ENCODE assay signal across 1 cellular context in genomic region chr5:142499591-142500384, GRCh38.
A peak's percentile ranks its signal among the peaks of the same experiment; 100 is the strongest.
TF ChIP-seq lines count a peak whose summit lies in the region.

No MANE protein-coding gene starts in this region.

TF ChIP-seq in HepG2, 621 proteins besides CTCF, POLR2A, EP300 and RAD21 (continued from another document and continues in another):
- TF ChIP-seq ATF6 (CRISPR knock-in tag; conservative IDR thresholded peaks at IDR 0.05) (no peak), ZNF782 (CRISPR knock-in tag; IDR thresholded peaks at IDR 0.05; ENCODE audit: borderline replicate concordance) (no peak), HNF4G (IDR thresholded peaks at IDR 0.05; ENCODE audit: borderline replicate concordance, low read depth, low read length) (peak; percentile 70; the same call in 1 of the 2 replicates), HNF4G (CRISPR knock-in tag; IDR thresholded peaks at IDR 0.05; ENCODE audit: borderline replicate concordance, low read depth) (no peak), ZNF275 (CRISPR knock-in tag; IDR thresholded peaks at IDR 0.05; ENCODE audit: borderline replicate concordance) (no peak), CREBL2 (CRISPR knock-in tag; IDR thresholded peaks at IDR 0.05; ENCODE audit: borderline replicate concordance) (no peak), FOXJ3 (CRISPR knock-in tag; IDR thresholded peaks at IDR 0.05; ENCODE audit: borderline replicate concordance) (peak; percentile 34; the same call in 1 of the 2 replicates), MYNN (CRISPR knock-in tag; IDR thresholded peaks at IDR 0.05; ENCODE audit: low read depth) (no peak), THAP11 (CRISPR knock-in tag; IDR thresholded peaks at IDR 0.05) (peak; percentile 30; the same call in 1 of the 2 replicates), ZNF713 (CRISPR knock-in tag; IDR thresholded peaks at IDR 0.05) (no peak), ASH2L (IDR thresholded peaks at IDR 0.05; ENCODE audit: insufficient read length, low read depth, low read length) (no peak), ZNF232 (CRISPR knock-in tag; IDR thresholded peaks at IDR 0.05; ENCODE audit: borderline replicate concordance) (no peak), FOXM1 (CRISPR knock-in tag; IDR thresholded peaks at IDR 0.05) (no peak), KLF6 (CRISPR knock-in tag; IDR thresholded peaks at IDR 0.05) (no peak), CEBPB (IDR thresholded peaks at IDR 0.05; ENCODE audit: borderline replicate concordance, low read depth, low read length) (no peak), HHEX (CRISPR knock-in tag; IDR thresholded peaks at IDR 0.05) (no peak), ZSCAN25 (CRISPR knock-in tag; IDR thresholded peaks at IDR 0.05) (no peak), KDM1A (CRISPR knock-in tag; IDR thresholded peaks at IDR 0.05) (no peak), YY1 (IDR thresholded peaks at IDR 0.05; ENCODE audit: insufficient read depth, insufficient replicate concordance, low read depth, low read length) (no peak), HOXA5 (CRISPR knock-in tag; IDR thresholded peaks at IDR 0.05) (no peak), ZKSCAN5 (CRISPR knock-in tag; IDR thresholded peaks at IDR 0.05) (no peak), KLF12 (CRISPR knock-in tag; IDR thresholded peaks at IDR 0.05; ENCODE audit: borderline replicate concordance) (no peak), DR1 (CRISPR knock-in tag; IDR thresholded peaks at IDR 0.05) (no peak), U2AF2 (IDR thresholded peaks at IDR 0.05; ENCODE audit: low read depth, low read length) (no peak), KLF11 (CRISPR knock-in tag; IDR thresholded peaks at IDR 0.05) (no peak), TEAD2 (CRISPR knock-in tag; IDR thresholded peaks at IDR 0.05) (no peak), NFKB2 (CRISPR knock-in tag; IDR thresholded peaks at IDR 0.05; ENCODE audit: borderline replicate concordance) (no peak), ESRRA (CRISPR knock-in tag; IDR thresholded peaks at IDR 0.05; ENCODE audit: low read depth) (0 out of 2 replicates have a peak, but pooled peaks have one; percentile 18), ZFP62 (CRISPR knock-in tag; IDR thresholded peaks at IDR 0.05) (no peak), TOE1 (CRISPR knock-in tag; IDR thresholded peaks at IDR 0.05) (no peak; the same call in 1 of the 2 replicates), SMC3 (IDR thresholded peaks at IDR 0.05; ENCODE audit: low read length) (no peak), ZNF615 (CRISPR knock-in tag; IDR thresholded peaks at IDR 0.05; ENCODE audit: borderline replicate concordance) (no peak), TBX2 (CRISPR knock-in tag; IDR thresholded peaks at IDR 0.05; ENCODE audit: borderline replicate concordance) (peak; percentile 29; the same call in 1 of the 2 replicates), ZNF296 (CRISPR knock-in tag; conservative IDR thresholded peaks at IDR 0.05) (no peak), MED1 (CRISPR knock-in tag; IDR thresholded peaks at IDR 0.05) (peak; percentile 29), ZNF496 (CRISPR knock-in tag; IDR thresholded peaks at IDR 0.05; ENCODE audit: insufficient replicate concordance) (no peak)
- TF ChIP-seq, protein P1, sequence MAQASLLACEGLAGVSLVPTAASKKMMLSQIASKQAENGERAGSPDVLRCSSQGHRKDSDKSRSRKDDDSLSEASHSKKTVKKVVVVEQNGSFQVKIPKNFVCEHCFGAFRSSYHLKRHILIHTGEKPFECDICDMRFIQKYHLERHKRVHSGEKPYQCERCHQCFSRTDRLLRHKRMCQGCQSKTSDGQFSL (CRISPR knock-in tag; IDR thresholded peaks at IDR 0.05), result no peak
- TF ChIP-seq, protein P2, sequence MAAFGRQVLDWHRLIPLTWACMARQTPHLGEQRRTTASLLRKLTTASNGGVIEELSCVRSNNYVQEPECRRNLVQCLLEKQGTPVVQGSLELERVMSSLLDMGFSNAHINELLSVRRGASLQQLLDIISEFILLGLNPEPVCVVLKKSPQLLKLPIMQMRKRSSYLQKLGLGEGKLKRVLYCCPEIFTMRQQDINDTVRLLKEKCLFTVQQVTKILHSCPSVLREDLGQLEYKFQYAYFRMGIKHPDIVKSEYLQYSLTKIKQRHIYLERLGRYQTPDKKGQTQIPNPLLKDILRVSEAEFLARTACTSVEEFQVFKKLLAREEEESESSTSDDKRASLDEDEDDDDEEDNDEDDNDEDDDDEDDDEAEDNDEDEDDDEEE (CRISPR knock-in tag; IDR thresholded peaks at IDR 0.05), result no peak
- TF ChIP-seq, protein P3, sequence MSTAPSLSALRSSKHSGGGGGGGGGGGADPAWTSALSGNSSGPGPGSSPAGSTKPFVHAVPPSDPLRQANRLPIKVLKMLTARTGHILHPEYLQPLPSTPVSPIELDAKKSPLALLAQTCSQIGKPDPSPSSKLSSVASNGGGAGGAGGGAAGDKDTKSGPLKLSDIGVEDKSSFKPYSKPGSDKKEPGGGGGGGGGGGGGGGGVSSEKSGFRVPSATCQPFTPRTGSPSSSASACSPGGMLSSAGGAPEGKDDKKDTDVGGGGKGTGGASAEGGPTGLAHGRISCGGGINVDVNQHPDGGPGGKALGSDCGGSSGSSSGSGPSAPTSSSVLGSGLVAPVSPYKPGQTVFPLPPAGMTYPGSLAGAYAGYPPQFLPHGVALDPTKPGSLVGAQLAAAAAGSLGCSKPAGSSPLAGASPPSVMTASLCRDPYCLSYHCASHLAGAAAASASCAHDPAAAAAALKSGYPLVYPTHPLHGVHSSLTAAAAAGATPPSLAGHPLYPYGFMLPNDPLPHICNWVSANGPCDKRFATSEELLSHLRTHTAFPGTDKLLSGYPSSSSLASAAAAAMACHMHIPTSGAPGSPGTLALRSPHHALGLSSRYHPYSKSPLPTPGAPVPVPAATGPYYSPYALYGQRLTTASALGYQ (CRISPR knock-in tag; IDR thresholded peaks at IDR 0.05), result no peak
- TF ChIP-seq, protein P4, sequence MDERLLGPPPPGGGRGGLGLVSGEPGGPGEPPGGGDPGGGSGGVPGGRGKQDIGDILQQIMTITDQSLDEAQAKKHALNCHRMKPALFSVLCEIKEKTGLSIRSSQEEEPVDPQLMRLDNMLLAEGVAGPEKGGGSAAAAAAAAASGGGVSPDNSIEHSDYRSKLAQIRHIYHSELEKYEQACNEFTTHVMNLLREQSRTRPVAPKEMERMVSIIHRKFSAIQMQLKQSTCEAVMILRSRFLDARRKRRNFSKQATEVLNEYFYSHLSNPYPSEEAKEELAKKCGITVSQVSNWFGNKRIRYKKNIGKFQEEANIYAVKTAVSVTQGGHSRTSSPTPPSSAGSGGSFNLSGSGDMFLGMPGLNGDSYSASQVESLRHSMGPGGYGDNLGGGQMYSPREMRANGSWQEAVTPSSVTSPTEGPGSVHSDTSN (CRISPR knock-in tag; IDR thresholded peaks at IDR 0.05), result no peak
- TF ChIP-seq, protein P5, sequence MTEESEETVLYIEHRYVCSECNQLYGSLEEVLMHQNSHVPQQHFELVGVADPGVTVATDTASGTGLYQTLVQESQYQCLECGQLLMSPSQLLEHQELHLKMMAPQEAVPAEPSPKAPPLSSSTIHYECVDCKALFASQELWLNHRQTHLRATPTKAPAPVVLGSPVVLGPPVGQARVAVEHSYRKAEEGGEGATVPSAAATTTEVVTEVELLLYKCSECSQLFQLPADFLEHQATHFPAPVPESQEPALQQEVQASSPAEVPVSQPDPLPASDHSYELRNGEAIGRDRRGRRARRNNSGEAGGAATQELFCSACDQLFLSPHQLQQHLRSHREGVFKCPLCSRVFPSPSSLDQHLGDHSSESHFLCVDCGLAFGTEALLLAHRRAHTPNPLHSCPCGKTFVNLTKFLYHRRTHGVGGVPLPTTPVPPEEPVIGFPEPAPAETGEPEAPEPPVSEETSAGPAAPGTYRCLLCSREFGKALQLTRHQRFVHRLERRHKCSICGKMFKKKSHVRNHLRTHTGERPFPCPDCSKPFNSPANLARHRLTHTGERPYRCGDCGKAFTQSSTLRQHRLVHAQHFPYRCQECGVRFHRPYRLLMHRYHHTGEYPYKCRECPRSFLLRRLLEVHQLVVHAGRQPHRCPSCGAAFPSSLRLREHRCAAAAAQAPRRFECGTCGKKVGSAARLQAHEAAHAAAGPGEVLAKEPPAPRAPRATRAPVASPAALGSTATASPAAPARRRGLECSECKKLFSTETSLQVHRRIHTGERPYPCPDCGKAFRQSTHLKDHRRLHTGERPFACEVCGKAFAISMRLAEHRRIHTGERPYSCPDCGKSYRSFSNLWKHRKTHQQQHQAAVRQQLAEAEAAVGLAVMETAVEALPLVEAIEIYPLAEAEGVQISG (CRISPR knock-in tag; IDR thresholded peaks at IDR 0.05), result no peak
- TF ChIP-seq, protein P6, sequence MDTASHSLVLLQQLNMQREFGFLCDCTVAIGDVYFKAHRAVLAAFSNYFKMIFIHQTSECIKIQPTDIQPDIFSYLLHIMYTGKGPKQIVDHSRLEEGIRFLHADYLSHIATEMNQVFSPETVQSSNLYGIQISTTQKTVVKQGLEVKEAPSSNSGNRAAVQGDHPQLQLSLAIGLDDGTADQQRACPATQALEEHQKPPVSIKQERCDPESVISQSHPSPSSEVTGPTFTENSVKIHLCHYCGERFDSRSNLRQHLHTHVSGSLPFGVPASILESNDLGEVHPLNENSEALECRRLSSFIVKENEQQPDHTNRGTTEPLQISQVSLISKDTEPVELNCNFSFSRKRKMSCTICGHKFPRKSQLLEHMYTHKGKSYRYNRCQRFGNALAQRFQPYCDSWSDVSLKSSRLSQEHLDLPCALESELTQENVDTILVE (CRISPR knock-in tag; IDR thresholded peaks at IDR 0.05), result no peak
- TF ChIP-seq, protein P7, sequence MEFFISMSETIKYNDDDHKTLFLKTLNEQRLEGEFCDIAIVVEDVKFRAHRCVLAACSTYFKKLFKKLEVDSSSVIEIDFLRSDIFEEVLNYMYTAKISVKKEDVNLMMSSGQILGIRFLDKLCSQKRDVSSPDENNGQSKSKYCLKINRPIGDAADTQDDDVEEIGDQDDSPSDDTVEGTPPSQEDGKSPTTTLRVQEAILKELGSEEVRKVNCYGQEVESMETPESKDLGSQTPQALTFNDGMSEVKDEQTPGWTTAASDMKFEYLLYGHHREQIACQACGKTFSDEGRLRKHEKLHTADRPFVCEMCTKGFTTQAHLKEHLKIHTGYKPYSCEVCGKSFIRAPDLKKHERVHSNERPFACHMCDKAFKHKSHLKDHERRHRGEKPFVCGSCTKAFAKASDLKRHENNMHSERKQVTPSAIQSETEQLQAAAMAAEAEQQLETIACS (CRISPR knock-in tag; IDR thresholded peaks at IDR 0.05), result no peak
- TF ChIP-seq, protein P8, sequence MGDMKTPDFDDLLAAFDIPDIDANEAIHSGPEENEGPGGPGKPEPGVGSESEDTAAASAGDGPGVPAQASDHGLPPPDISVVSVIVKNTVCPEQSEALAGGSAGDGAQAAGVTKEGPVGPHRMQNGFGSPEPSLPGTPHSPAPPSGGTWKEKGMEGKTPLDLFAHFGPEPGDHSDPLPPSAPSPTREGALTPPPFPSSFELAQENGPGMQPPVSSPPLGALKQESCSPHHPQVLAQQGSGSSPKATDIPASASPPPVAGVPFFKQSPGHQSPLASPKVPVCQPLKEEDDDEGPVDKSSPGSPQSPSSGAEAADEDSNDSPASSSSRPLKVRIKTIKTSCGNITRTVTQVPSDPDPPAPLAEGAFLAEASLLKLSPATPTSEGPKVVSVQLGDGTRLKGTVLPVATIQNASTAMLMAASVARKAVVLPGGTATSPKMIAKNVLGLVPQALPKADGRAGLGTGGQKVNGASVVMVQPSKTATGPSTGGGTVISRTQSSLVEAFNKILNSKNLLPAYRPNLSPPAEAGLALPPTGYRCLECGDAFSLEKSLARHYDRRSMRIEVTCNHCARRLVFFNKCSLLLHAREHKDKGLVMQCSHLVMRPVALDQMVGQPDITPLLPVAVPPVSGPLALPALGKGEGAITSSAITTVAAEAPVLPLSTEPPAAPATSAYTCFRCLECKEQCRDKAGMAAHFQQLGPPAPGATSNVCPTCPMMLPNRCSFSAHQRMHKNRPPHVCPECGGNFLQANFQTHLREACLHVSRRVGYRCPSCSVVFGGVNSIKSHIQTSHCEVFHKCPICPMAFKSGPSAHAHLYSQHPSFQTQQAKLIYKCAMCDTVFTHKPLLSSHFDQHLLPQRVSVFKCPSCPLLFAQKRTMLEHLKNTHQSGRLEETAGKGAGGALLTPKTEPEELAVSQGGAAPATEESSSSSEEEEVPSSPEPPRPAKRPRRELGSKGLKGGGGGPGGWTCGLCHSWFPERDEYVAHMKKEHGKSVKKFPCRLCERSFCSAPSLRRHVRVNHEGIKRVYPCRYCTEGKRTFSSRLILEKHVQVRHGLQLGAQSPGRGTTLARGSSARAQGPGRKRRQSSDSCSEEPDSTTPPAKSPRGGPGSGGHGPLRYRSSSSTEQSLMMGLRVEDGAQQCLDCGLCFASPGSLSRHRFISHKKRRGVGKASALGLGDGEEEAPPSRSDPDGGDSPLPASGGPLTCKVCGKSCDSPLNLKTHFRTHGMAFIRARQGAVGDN (CRISPR knock-in tag; IDR thresholded peaks at IDR 0.05), result no peak
